In genomic region chr2:44479127-44479887, GRCh38 we compare ENCODE assay signal across 8 cellular contexts.
A peak's percentile ranks its signal among the peaks of the same experiment; 100 is the strongest.
DNase-seq lines count a peak whose midpoint lies in the region; ATAC-seq lines count a peak whose summit lies in the region.

No MANE protein-coding gene starts in this region.

- peak; percentile 93 for ATAC-seq in GM18508 (IDR thresholded peaks at IDR 0.05; ENCODE audit: insufficient read depth, unreplicated experiment)
- ATAC-seq in HG03060 (IDR thresholded peaks at IDR 0.05; ENCODE audit: low read depth, unreplicated experiment), result peak; percentile 85
- peak; percentile 92 for ATAC-seq in stimulated activated effector memory CD8-positive, alpha-beta T cell treated with anti-CD3 and anti-CD28 coated beads, Interleukin-12 subunit alpha, Interleukin-12 subunit beta, amount 100 ng/mL, for 72 hours

- H3K4me3 Mint-ChIP-seq in stimulated activated effector memory CD8-positive, alpha-beta T cell treated with anti-CD3 and anti-CD28 coated beads, Interleukin-12 subunit alpha, Interleukin-12 subunit beta, amount 100 ng/mL, for 72 hours, result no peak overlapping the region

- H3K27ac Mint-ChIP-seq in stimulated activated effector memory CD8-positive, alpha-beta T cell treated with anti-CD3 and anti-CD28 coated beads, Interleukin-12 subunit alpha, Interleukin-12 subunit beta, amount 100 ng/mL, for 72 hours, result no peak overlapping the region

- H3K4me1 Mint-ChIP-seq in stimulated activated effector memory CD8-positive, alpha-beta T cell treated with anti-CD3 and anti-CD28 coated beads, Interleukin-12 subunit alpha, Interleukin-12 subunit beta, amount 100 ng/mL, for 72 hours, result no peaks in the 10 kb centered on the region

- peak; percentile 79 to 85 for DNase-seq in AML-193 (lab: John Stamatoyannopoulos, UW)
- DNase-seq in NCI-H187 (lab: John Stamatoyannopoulos, UW), result peak; percentile 26 to 70
- DNase-seq in SW 1271 (lab: John Stamatoyannopoulos, UW), result peak; percentile 60 to 94
- peak; percentile 88 for DNase-seq in cerebellar cortex (ENCODE audit: low spot score)
- DNase-seq in kidney glomerular epithelial cell (lab: John Stamatoyannopoulos, UW), result peak; percentile 84
- DNase-seq in stimulated activated effector memory CD8-positive, alpha-beta T cell treated with anti-CD3 and anti-CD28 coated beads, Interleukin-12 subunit alpha, Interleukin-12 subunit beta, amount 100 ng/mL, for 72 hours (ENCODE audit: low spot score in 2 of 2), result peak; percentile 10 to 54

- no peaks in the 10 kb centered on the region for H3K36me3 Mint-ChIP-seq in stimulated activated effector memory CD8-positive, alpha-beta T cell treated with anti-CD3 and anti-CD28 coated beads, Interleukin-12 subunit alpha, Interleukin-12 subunit beta, amount 100 ng/mL, for 72 hours

- no peaks in the 10 kb centered on the region for H3K9me3 Mint-ChIP-seq in stimulated activated effector memory CD8-positive, alpha-beta T cell treated with anti-CD3 and anti-CD28 coated beads, Interleukin-12 subunit alpha, Interleukin-12 subunit beta, amount 100 ng/mL, for 72 hours

Comparison
In these comparisons a context has a peak if more than half of its experiments do, and no peak if none do; other contexts are left out.
1. Peak in every context shown above with its lines: DNase-seq and ATAC-seq.
2. DNase-seq: peak in every context shown above with its lines; median percentile 88 in cerebellar cortex; 84 in kidney glomerular epithelial cell; 82 in AML-193; 77 in SW 1271; 48 in NCI-H187; 32 in stimulated activated effector memory CD8-positive, alpha-beta T cell treated with anti-CD3 and anti-CD28 coated beads, Interleukin-12 subunit alpha, Interleukin-12 subunit beta, amount 100 ng/mL, for 72 hours.